Comparison of ENCODE assay signal across 13 cellular contexts in the genomic region with DNA sequence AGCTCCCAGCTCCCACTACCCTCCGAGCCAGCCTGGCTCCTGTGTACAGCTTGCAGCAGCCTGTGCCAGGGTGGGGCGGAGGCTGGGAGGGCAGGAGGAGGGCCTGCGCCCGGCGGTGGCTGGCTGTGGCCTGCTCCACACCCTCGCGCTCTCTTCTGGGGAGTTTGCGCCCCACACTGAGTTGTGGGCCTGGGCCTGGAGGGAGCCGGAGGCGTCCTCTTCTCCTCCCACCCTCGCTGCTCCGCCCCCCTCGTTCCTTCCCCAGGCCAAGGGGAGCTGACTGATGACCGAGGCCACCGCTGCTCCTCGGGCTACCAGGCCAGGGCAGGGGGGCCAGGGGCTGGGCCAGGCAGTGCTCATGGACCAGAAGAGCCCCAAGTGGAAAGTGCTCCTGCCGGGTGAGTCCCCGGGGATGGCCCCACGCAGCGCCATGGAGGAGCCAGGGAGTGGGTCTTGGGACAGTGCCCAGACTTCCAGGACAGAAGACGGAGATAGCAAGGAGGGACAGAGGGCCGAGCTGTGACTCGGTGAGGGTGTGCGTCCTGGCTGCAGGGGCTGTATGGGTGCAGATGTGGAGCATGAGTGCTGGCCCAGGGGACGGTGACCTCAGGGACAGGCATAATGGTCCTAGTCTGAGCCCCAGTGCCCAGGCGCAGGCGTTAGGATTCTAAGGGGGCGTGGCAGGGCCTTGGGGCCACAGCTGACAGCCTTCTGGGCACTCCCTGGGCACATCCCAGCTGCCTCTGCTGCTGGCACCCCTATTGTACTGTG.
DNase-seq lines count a peak whose midpoint lies in the region; ATAC-seq, FAIRE-seq and TF ChIP-seq lines count a peak whose summit lies in the region.
"Had no signal": no experiment of that assay in that cellular context is flagged by ENCODE, and none has a peak within 500 bp of the region (broad histone marks: within the 10 kb centered on the region; RNA-seq: fewer than 3 reads in every experiment).

No MANE protein-coding gene starts in this region.

- H4K91ac ChIP-seq in trophoblast cell (ENCODE audit: low read depth, low read length) = peak overlapping the region; percentile 73

- no peaks in the 10 kb centered on the region for H3K36me3 ChIP-seq in trophoblast cell (ENCODE audit: control insufficient read depth in 1 of 2, insufficient read depth in 2 of 2, low read length in 2 of 2)
- H3K36me3 ChIP-seq in HepG2 (replicated peaks in 1 of 2; ENCODE audit: control insufficient read depth in 1 of 2, insufficient read depth in 2 of 2, low read length in 2 of 2) = no peaks in the 10 kb centered on the region
- H3K36me3 ChIP-seq: gastrocnemius medialis had no signal

- peak overlapping the region; percentile 12 for H3K18ac ChIP-seq in trophoblast cell (ENCODE audit: low read length)

- H4K20me1 ChIP-seq in HepG2 (ENCODE audit: insufficient read depth, low read length) = no peaks in the 10 kb centered on the region; the same call in 1 of the 2 replicates

- H2AFZ ChIP-seq in trophoblast cell (ENCODE audit: insufficient read depth, low read length, poor library complexity) (no peak overlapping the region), HepG2 (ENCODE audit: low read length) (no peak overlapping the region)

- POLR2A ChIA-PET in HepG2 (lab: Yijun Ruan, JAX) = no interaction called here

- H2AK5ac ChIP-seq in trophoblast cell (ENCODE audit: low read length) = peak overlapping the region; percentile 8

- FAIRE-seq in HepG2 (lab: Jason Lieb, UNC) = no peak

- H3K4me1 ChIP-seq in trophoblast cell (ENCODE audit: control insufficient read depth in 1 of 2, insufficient read depth in 2 of 2, low read length in 2 of 2) (peaks cover 25 to 26% of the 10 kb centered on the region in 2 experiments), HepG2 (ENCODE audit: insufficient read depth, low read length) (no peaks in the 10 kb centered on the region)

- H3K4me3 ChIP-seq in trophoblast cell (ENCODE audit: low read depth, low read length) = no peak overlapping the region
- no peak overlapping the region for H3K4me3 ChIP-seq in HepG2 (replicated peaks in 1 of 3; ENCODE audit: insufficient read depth in 1 of 3, low read depth in 2 of 3, low read length in 3 of 3)
- H3K4me3 ChIP-seq: gastrocnemius medialis had no signal

- no TSS peak for BruUV-seq in HepG2 (replicated peaks; lab: Mats Ljungman, UMichigan)

- no peak overlapping the region for H4K12ac ChIP-seq in trophoblast cell (ENCODE audit: low read depth, low read length)

- H3K4ac ChIP-seq in trophoblast cell (ENCODE audit: low read depth, low read length) = no peak overlapping the region

- ATAC-seq in HepG2 (no peak), GM19455 (IDR thresholded peaks at IDR 0.05; ENCODE audit: unreplicated experiment) (no peak)
- ATAC-seq: activated naive CD8-positive, alpha-beta T cell treated with anti-CD3 and anti-CD28 coated beads, Interleukin-2, amount 50 U/mL, for 24 hours had no signal

- TF ChIP-seq POLR2A in HepG2 (IDR thresholded peaks at IDR 0.05; ENCODE audit: insufficient read depth in 1 of 2, low read depth in 2 of 2, low read length in 2 of 2) = no peak

- peaks cover 4% of the 10 kb centered on the region for H3K4me1 Mint-ChIP-seq in activated CD4-positive, alpha-beta T cell treated with anti-CD3 and anti-CD28 coated beads, Interleukin-2, amount 10 ng/mL, durations not matched to agents 24 days and 14 days
- H3K4me1 Mint-ChIP-seq in activated T-cell treated with anti-CD3 and anti-CD28 coated beads, Interleukin-2, amount 50 U/mL, for 24 hours (ENCODE audit: low read depth) = peaks cover 7% of the 10 kb centered on the region

- no peak overlapping the region for H3K27ac ChIP-seq in trophoblast cell (ENCODE audit: low read depth, low read length)
- no peak overlapping the region for H3K27ac ChIP-seq in HepG2 (ENCODE audit: extremely low read length, insufficient read depth, low read length)

- CTCF ChIA-PET in HepG2 (lab: Yijun Ruan, JAX; ENCODE audit: low intra/inter-chr PET ratio, low total read pairs) = interaction anchor here (1.5 to 1.8 kb wide), 2 partner anchors 23 to 239 kb away, joined by 4 to 9 read pairs; no protein-coding TSS in a partner anchor

- no peaks in the 10 kb centered on the region for H3K27me3 ChIP-seq in trophoblast cell (ENCODE audit: insufficient read depth, low read length)
- H3K27me3 ChIP-seq in HepG2 (ENCODE audit: control insufficient read depth in 1 of 2, insufficient read depth in 2 of 2, low read length in 2 of 2) = no peaks in the 10 kb centered on the region; a peak in 1 of 5 replicates
- H3K27me3 ChIP-seq: gastrocnemius medialis had no signal

- H3K4me3 Mint-ChIP-seq in activated CD4-positive, alpha-beta T cell treated with anti-CD3 and anti-CD28 coated beads, Interleukin-2, amount 10 ng/mL, durations not matched to agents 24 days and 14 days = no peak overlapping the region
- no peak overlapping the region for H3K4me3 Mint-ChIP-seq in activated T-cell treated with anti-CD3 and anti-CD28 coated beads, Interleukin-2, amount 50 U/mL, for 24 hours
- H3K4me3 Mint-ChIP-seq: activated naive CD8-positive, alpha-beta T cell treated with anti-CD3 and anti-CD28 coated beads, Interleukin-2, amount 50 U/mL, for 24 hours; CD4-positive, CD25-positive, alpha-beta regulatory T cell; IgD-negative memory B cell had no signal

- in situ Hi-C loops in HepG2 (cut with HindIII; ENCODE audit: extremely low pct_ligation_motif_present, low pct_unique_long_range_greater_than_20kb) = no loop called here

- H3K4me2 ChIP-seq in trophoblast cell (ENCODE audit: low read length) = no peak overlapping the region
- no peak overlapping the region for H3K4me2 ChIP-seq in HepG2 (ENCODE audit: low read depth, low read length)

- H3K27me3 Mint-ChIP-seq in activated CD4-positive, alpha-beta T cell treated with anti-CD3 and anti-CD28 coated beads, Interleukin-2, amount 10 ng/mL, durations not matched to agents 24 days and 14 days = no peaks in the 10 kb centered on the region
- no peaks in the 10 kb centered on the region for H3K27me3 Mint-ChIP-seq in activated T-cell treated with anti-CD3 and anti-CD28 coated beads, Interleukin-2, amount 50 U/mL, for 24 hours
- H3K27me3 Mint-ChIP-seq: activated naive CD8-positive, alpha-beta T cell treated with anti-CD3 and anti-CD28 coated beads, Interleukin-2, amount 50 U/mL, for 24 hours; CD4-positive, CD25-positive, alpha-beta regulatory T cell had no signal

- no CpG with 5 or more reads among the region's 28 CpGs for WGBS in trophoblast cell (ENCODE audit: extremely low coverage, insufficient coverage, insufficient read length)
- 70% methylated on average over 23 of the region's 28 CpGs for WGBS in HepG2 (ENCODE audit: low lambda C conversion rate)

- intact Hi-C loops in activated CD4-positive, alpha-beta T cell treated with anti-CD3 and anti-CD28 coated beads, Interleukin-2, amount 10 ng/mL, durations not matched to agents 24 days and 14 days (cut with micrococcal nuclease) = no loop called here
- intact Hi-C loops in HepG2 (cut with micrococcal nuclease; ENCODE audit: unreplicated experiment) = no loop called here

- DNase-seq in AG20443 (ENCODE audit: low spot score) (peak; percentile 79), OCI-M1 (lab: John Stamatoyannopoulos, UW) (peak; percentile 60), fibroblast of peridontal ligament (ENCODE audit: extremely low read depth) (peak; percentile 50), trophoblast cell (no peak), HepG2 (ENCODE audit: low spot score) (no peak)
- DNase-seq in activated CD4-positive, alpha-beta T cell treated with anti-CD3 and anti-CD28 coated beads, Interleukin-2, amount 10 ng/mL, durations not matched to agents 24 days and 14 days = no peak
- DNase-seq in activated T-cell treated with anti-CD3 and anti-CD28 coated beads, Interleukin-2, amount 50 U/mL, for 24 hours = no peak
- DNase-seq: activated CD4-positive, alpha-beta T cell treated with anti-CD3 and anti-CD28 coated beads for 48 hours; activated naive CD8-positive, alpha-beta T cell treated with anti-CD3 and anti-CD28 coated beads, Interleukin-2, amount 50 U/mL, for 24 hours; CD4-positive, CD25-positive, alpha-beta regulatory T cell; gastrocnemius medialis had no signal

- H2BK12ac ChIP-seq in trophoblast cell (ENCODE audit: low read length) = peak overlapping the region; percentile 4

- no peak for TF ChIP-seq RAD21 in HepG2 (CRISPR knock-in tag; IDR thresholded peaks at IDR 0.05)

- no peak overlapping the region for H4K8ac ChIP-seq in trophoblast cell (ENCODE audit: low read depth, low read length)

- no peaks in the 10 kb centered on the region for H3K36me3 Mint-ChIP-seq in activated CD4-positive, alpha-beta T cell treated with anti-CD3 and anti-CD28 coated beads, Interleukin-2, amount 10 ng/mL, durations not matched to agents 24 days and 14 days (ENCODE audit: low read depth)
- no peaks in the 10 kb centered on the region for H3K36me3 Mint-ChIP-seq in activated T-cell treated with anti-CD3 and anti-CD28 coated beads, Interleukin-2, amount 50 U/mL, for 24 hours (ENCODE audit: low read depth)
- H3K36me3 Mint-ChIP-seq: CD4-positive, CD25-positive, alpha-beta regulatory T cell; IgD-negative memory B cell had no signal

- no peak for TF ChIP-seq CTCF in HepG2 (CRISPR knock-in tag; IDR thresholded peaks at IDR 0.05)

- no peak overlapping the region for H2BK5ac ChIP-seq in trophoblast cell (ENCODE audit: low read depth, low read length, poor library complexity)

- H3K9ac ChIP-seq in trophoblast cell (ENCODE audit: low read length) (no peak overlapping the region), HepG2 (ENCODE audit: insufficient read depth, low read depth, low read length) (no peak overlapping the region)

- peaks cover 21% of the 10 kb centered on the region for H3K79me1 ChIP-seq in trophoblast cell (ENCODE audit: low read length)

- H3K79me2 ChIP-seq in trophoblast cell (ENCODE audit: control insufficient read depth, insufficient read depth, low read length, poor library complexity) (peaks cover 9% of the 10 kb centered on the region), HepG2 (ENCODE audit: insufficient read depth, low read length) (no peaks in the 10 kb centered on the region)

- H3K9me3 ChIP-seq in trophoblast cell (ENCODE audit: insufficient read depth, low read depth, low read length) (peaks cover 5% of the 10 kb centered on the region), HepG2 (ENCODE audit: low read length) (no peaks in the 10 kb centered on the region)
- H3K9me3 ChIP-seq: gastrocnemius medialis had no signal

- H3K14ac ChIP-seq in trophoblast cell (ENCODE audit: low read length) = peak overlapping the region; percentile 16

- no peak overlapping the region for H3K27ac Mint-ChIP-seq in activated CD4-positive, alpha-beta T cell treated with anti-CD3 and anti-CD28 coated beads, Interleukin-2, amount 10 ng/mL, durations not matched to agents 24 days and 14 days
- H3K27ac Mint-ChIP-seq in activated T-cell treated with anti-CD3 and anti-CD28 coated beads, Interleukin-2, amount 50 U/mL, for 24 hours = no peak overlapping the region
- H3K27ac Mint-ChIP-seq: activated naive CD8-positive, alpha-beta T cell treated with anti-CD3 and anti-CD28 coated beads, Interleukin-2, amount 50 U/mL, for 24 hours; CD4-positive, CD25-positive, alpha-beta regulatory T cell had no signal

- TF ChIP-seq EP300 in HepG2 (IDR thresholded peaks at IDR 0.05; ENCODE audit: low read depth in 2 of 2, low read length in 2 of 2) (no peak), HepG2 (CRISPR knock-in tag; IDR thresholded peaks at IDR 0.05; ENCODE audit: borderline replicate concordance) (no peak)

- H2BK120ac ChIP-seq in trophoblast cell (ENCODE audit: insufficient read depth, low read length, poor library complexity) = peak overlapping the region; percentile 18

- H3K23ac ChIP-seq in trophoblast cell (ENCODE audit: low read length) = no peak overlapping the region

- H3K9me3 Mint-ChIP-seq in activated CD4-positive, alpha-beta T cell treated with anti-CD3 and anti-CD28 coated beads, Interleukin-2, amount 10 ng/mL, durations not matched to agents 24 days and 14 days = no peaks in the 10 kb centered on the region
- H3K9me3 Mint-ChIP-seq in activated T-cell treated with anti-CD3 and anti-CD28 coated beads, Interleukin-2, amount 50 U/mL, for 24 hours = no peaks in the 10 kb centered on the region
- H3K9me3 Mint-ChIP-seq: activated naive CD8-positive, alpha-beta T cell treated with anti-CD3 and anti-CD28 coated beads, Interleukin-2, amount 50 U/mL, for 24 hours; CD4-positive, CD25-positive, alpha-beta regulatory T cell; IgD-negative memory B cell had no signal

Comparison
In these comparisons a context has a peak if more than half of its experiments do, and no peak if none do; other contexts are left out.
1. DNase-seq: peak in AG20443 (single experiment), OCI-M1 (single experiment) and fibroblast of peridontal ligament (single experiment); none in trophoblast cell (0 of 2), activated CD4-positive, alpha-beta T cell treated with anti-CD3 and anti-CD28 coated beads, Interleukin-2, amount 10 ng/mL, durations not matched to agents 24 days and 14 days (single experiment), activated T-cell treated with anti-CD3 and anti-CD28 coated beads, Interleukin-2, amount 50 U/mL, for 24 hours (single experiment) and HepG2 (single experiment).